Comparison of ENCODE assay signal across 20 cellular contexts in genomic region chr10:97183314-97183713, GRCh38. TPM values are rescaled to one million over a fixed set of nuclear protein-coding genes. Genes with fewer than 3 reads are reported as not detected.
"Had no signal": no experiment of that assay in that cellular context is flagged by ENCODE, and none has a peak within 500 bp of the region (broad histone marks: within the 10 kb centered on the region; RNA-seq: fewer than 3 reads in every experiment).

No MANE protein-coding gene starts in this region.

- H3K36me3 Mint-ChIP-seq: activated CD8-positive, alpha-beta memory T cell treated with anti-CD3 and anti-CD28 coated beads, Interleukin-2, amount 10 ng/mL, durations not matched to agents 7 days and 5 days; activated naive CD8-positive, alpha-beta T cell had no signal

- H3K4me2 ChIP-seq: PC-9 had no signal

- DNase-seq: activated B cell treated with CpG ODN at 0.5 μM for 24 hours; activated CD4-positive, alpha-beta T cell treated with anti-CD3 and anti-CD28 coated beads for 1 hour; activated CD4-positive, alpha-beta T cell treated with anti-CD3 and anti-CD28 coated beads, Interleukin-2, amount 10 ng/mL, durations not matched to agents 24 days and 14 days; activated CD4-positive, alpha-beta T cell treated with anti-CD3 and anti-CD28 coated beads, Interleukin-2, amount 50 U/mL, for 48 hours; activated CD8-positive, alpha-beta memory T cell treated with anti-CD3 and anti-CD28 coated beads, Interleukin-2, amount 10 ng/mL, durations not matched to agents 7 days and 5 days; activated gamma-delta T cell; activated naive CD4-positive, alpha-beta T cell treated with anti-CD3 and anti-CD28 coated beads for 36 hours; activated T-cell treated with anti-CD3 and anti-CD28 coated beads, Interleukin-2, amount 50 U/mL, for 24 hours; KG1; MG63; MV-4-11; NCI-H1092 treated with DMSO at 0.1 percent for 48 hours; NCI-H1417 treated with DMSO at 0.1 percent for 48 hours; NCI-H1694 treated with DMSO at 0.1 percent for 48 hours; NCI-H2081; PC-9; SHP77 treated with DMSO at 0.1 percent for 48 hours had no signal

- H3K9me3 Mint-ChIP-seq: activated B cell treated with CpG ODN at 0.5 μM for 24 hours; activated CD4-positive, alpha-beta T cell treated with anti-CD3 and anti-CD28 coated beads, Interleukin-2, amount 10 ng/mL, durations not matched to agents 24 days and 14 days; activated naive CD4-positive, alpha-beta T cell treated with anti-CD3 and anti-CD28 coated beads for 36 hours; activated T-cell treated with anti-CD3 and anti-CD28 coated beads, Interleukin-2, amount 50 U/mL, for 24 hours; T-helper 1 cell treated with Interleukin-12 subunit alpha and Interleukin-12 subunit beta and Interleukin-4 antibody, amounts not matched to agents 30 μg/mL and 1 μg/mL, for 36 hours had no signal

- H3K27ac Mint-ChIP-seq: activated B cell treated with CpG ODN at 0.5 μM for 24 hours; activated CD4-positive, alpha-beta T cell treated with anti-CD3 and anti-CD28 coated beads, Interleukin-2, amount 10 ng/mL, durations not matched to agents 24 days and 14 days; activated CD8-positive, alpha-beta memory T cell treated with anti-CD3 and anti-CD28 coated beads, Interleukin-2, amount 10 ng/mL, durations not matched to agents 7 days and 5 days; activated naive CD4-positive, alpha-beta T cell treated with anti-CD3 and anti-CD28 coated beads for 36 hours; activated naive CD8-positive, alpha-beta T cell; activated T-cell treated with anti-CD3 and anti-CD28 coated beads, Interleukin-2, amount 50 U/mL, for 24 hours; T-helper 1 cell treated with Interleukin-12 subunit alpha and Interleukin-12 subunit beta and Interleukin-4 antibody, amounts not matched to agents 30 μg/mL and 1 μg/mL, for 36 hours had no signal

- H3K9me3 ChIP-seq: MG63 had no signal

- H3K4me3 ChIP-seq: MG63, PC-9 had no signal

- H2AFZ ChIP-seq: PC-9 had no signal

- H3K36me3 ChIP-seq: MG63 had no signal

- H3K27ac ChIP-seq: PC-9 had no signal

- ATAC-seq: activated CD8-positive, alpha-beta memory T cell treated with anti-CD3 and anti-CD28 coated beads, Interleukin-2, amount 10 ng/mL, durations not matched to agents 7 days and 5 days had no signal

- H3K4me3 Mint-ChIP-seq: activated B cell treated with CpG ODN at 0.5 μM for 24 hours; activated CD4-positive, alpha-beta T cell treated with anti-CD3 and anti-CD28 coated beads, Interleukin-2, amount 10 ng/mL, durations not matched to agents 24 days and 14 days; activated CD8-positive, alpha-beta memory T cell treated with anti-CD3 and anti-CD28 coated beads, Interleukin-2, amount 10 ng/mL, durations not matched to agents 7 days and 5 days; activated naive CD4-positive, alpha-beta T cell treated with anti-CD3 and anti-CD28 coated beads for 36 hours; activated naive CD8-positive, alpha-beta T cell; activated T-cell treated with anti-CD3 and anti-CD28 coated beads, Interleukin-2, amount 50 U/mL, for 24 hours; T-helper 1 cell treated with Interleukin-12 subunit alpha and Interleukin-12 subunit beta and Interleukin-4 antibody, amounts not matched to agents 30 μg/mL and 1 μg/mL, for 36 hours had no signal

RNA-seq across cellular contexts. Expression of gene SLIT1, which starts 2.4 kb away (rescaled TPM):
- total RNA-seq: PC-9, SK-MEL-5 had no signal
